8 cellular contexts compared by ENCODE assay signal in the genomic region with DNA sequence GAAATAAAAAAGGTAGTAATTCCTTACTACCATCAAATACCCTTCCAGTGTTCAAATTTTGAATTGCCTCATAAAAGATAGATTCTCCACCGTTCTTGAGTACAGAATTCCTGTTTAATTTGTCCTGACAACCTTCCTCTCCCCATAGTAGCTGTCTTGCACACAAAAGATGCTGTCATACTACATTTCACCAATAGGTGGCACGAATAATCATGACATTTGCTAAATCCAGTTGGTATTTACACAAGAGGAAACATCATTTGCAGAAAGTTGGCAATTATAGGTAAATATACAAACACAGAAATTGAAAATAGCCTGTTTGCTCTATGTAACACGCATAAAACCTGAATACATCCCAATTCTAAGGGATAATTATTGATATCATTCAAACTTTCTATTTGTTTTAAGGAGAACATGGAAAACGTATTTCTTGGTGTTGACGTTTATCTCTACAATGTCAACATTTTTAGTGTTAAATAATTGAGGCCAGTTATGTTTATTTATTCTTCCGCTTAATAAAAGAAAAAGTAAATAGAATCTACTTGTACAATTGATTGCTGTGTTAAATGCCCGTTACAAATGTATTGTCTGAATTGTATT. TPM values are rescaled to one million over a fixed set of nuclear protein-coding genes. Genes with fewer than 3 reads are reported as not detected.
DNase-seq lines count a peak whose midpoint lies in the region; ATAC-seq, FAIRE-seq and TF ChIP-seq lines count a peak whose summit lies in the region.

No MANE protein-coding gene starts in this region.

- WGBS in pancreas, 2 donors, result 8 to 11% methylated on average over 7 of the region's 7 CpGs

- H3K27ac Mint-ChIP-seq in CD4-positive, alpha-beta memory T cell, result no peak overlapping the region
- no peak overlapping the region for H3K27ac Mint-ChIP-seq in T-helper 2 cell treated with Interferon-gamma antibody and Interleukin-4, amounts not matched to agents 5 μg/mL and 100 μg/mL, for 36 hours

- H3K9me3 ChIP-seq in CD4-positive, alpha-beta memory T cell (ENCODE audit: control insufficient read depth in 1 of 2, low read length in 2 of 2), result no peaks in the 10 kb centered on the region
- H3K9me3 ChIP-seq in RWPE2 (ENCODE audit: severe bottlenecking) (no peaks in the 10 kb centered on the region), pancreas (no peaks in the 10 kb centered on the region)

- no peak overlapping the region for H3K4me3 Mint-ChIP-seq in CD4-positive, alpha-beta memory T cell
- no peak overlapping the region for H3K4me3 Mint-ChIP-seq in T-helper 2 cell treated with Interferon-gamma antibody and Interleukin-4, amounts not matched to agents 5 μg/mL and 100 μg/mL, for 36 hours

- ATAC-seq in GM18868 (IDR thresholded peaks at IDR 0.05; ENCODE audit: unreplicated experiment), result peak; percentile 74
- ATAC-seq in RWPE2 (ENCODE audit: low read depth), result peak; percentile 64; the same call in 1 of the 3 replicates
- ATAC-seq in esophagus mucosa, result peak; percentile 49
- peak; percentile 70 to 86 (median 83) for ATAC-seq in pancreas

- TF ChIP-seq CTCF in LNCAP (IDR thresholded peaks at IDR 0.05) (peak; percentile 74), RWPE2 (IDR thresholded peaks at IDR 0.05; ENCODE audit: poor library complexity, severe bottlenecking) (peak; percentile 83), pancreas (IDR thresholded peaks at IDR 0.05) (peak; percentile 52 to 75 (median 56))

- CTCF ChIA-PET in CD4-positive, alpha-beta memory T cell (lab: Charles Lee; ENCODE audit: partially characterized antibody), result interaction anchor here (0.9 to 1.7 kb wide), 5 partner anchors 9 to 350 kb away, joined by 3 to 7 read pairs (median 3); no protein-coding TSS in a partner anchor

- H3K36me3 ChIP-seq in CD4-positive, alpha-beta memory T cell (ENCODE audit: insufficient read depth, low read length), result no peaks in the 10 kb centered on the region
- H3K36me3 ChIP-seq in RWPE2 (ENCODE audit: low read depth) (no peaks in the 10 kb centered on the region), pancreas (no peaks in the 10 kb centered on the region)

- H3K4me1 Mint-ChIP-seq in CD4-positive, alpha-beta memory T cell, result no peaks in the 10 kb centered on the region
- no peaks in the 10 kb centered on the region for H3K4me1 Mint-ChIP-seq in T-helper 2 cell treated with Interferon-gamma antibody and Interleukin-4, amounts not matched to agents 5 μg/mL and 100 μg/mL, for 36 hours (ENCODE audit: low read depth)

- H3K27me3 ChIP-seq in CD4-positive, alpha-beta memory T cell (ENCODE audit: insufficient read depth, low read length), result no peaks in the 10 kb centered on the region
- H3K27me3 ChIP-seq in RWPE2 (ENCODE audit: insufficient read depth, poor library complexity, severe bottlenecking), result no peaks in the 10 kb centered on the region
- H3K27me3 ChIP-seq in pancreas, result no peaks in the 10 kb centered on the region

- peaks cover 7 to 9% of the 10 kb centered on the region in 2 donors for H3K27me3 Mint-ChIP-seq in CD4-positive, alpha-beta memory T cell
- peaks cover 7% of the 10 kb centered on the region for H3K27me3 Mint-ChIP-seq in T-helper 2 cell treated with Interferon-gamma antibody and Interleukin-4, amounts not matched to agents 5 μg/mL and 100 μg/mL, for 36 hours (ENCODE audit: low read depth)

- FAIRE-seq in pancreas (lab: Jason Lieb, UNC), result peak; percentile 43

- no peaks in the 10 kb centered on the region for H3K4me1 ChIP-seq in CD4-positive, alpha-beta memory T cell (ENCODE audit: insufficient read depth, low read length)
- H3K4me1 ChIP-seq in RWPE2 (ENCODE audit: insufficient read depth, poor library complexity, severe bottlenecking), result peaks cover 5% of the 10 kb centered on the region
- H3K4me1 ChIP-seq in pancreas, result peaks cover 7 to 16% (median 15%) of the 10 kb centered on the region in 3 donors

- DNase-seq in CD4-positive, alpha-beta memory T cell, result peak in 4 of 5 donors; percentile 16 to 38 (median 21)
- DNase-seq in RWPE2 (ENCODE audit: low spot score) (no peak), pancreas (peak in 1 of 6 donors; percentile 39), HuH-7.5 (ENCODE audit: low spot score) (no peak)
- DNase-seq in T-helper 2 cell treated with Interferon-gamma antibody and Interleukin-4, amounts not matched to agents 5 μg/mL and 100 μg/mL, for 36 hours (ENCODE audit: low spot score), result no peak

- POLR2A ChIA-PET in CD4-positive, alpha-beta memory T cell (lab: Charles Lee; ENCODE audit: partially characterized antibody), result no interaction called here

- intact Hi-C loops in CD4-positive, alpha-beta memory T cell (cut with micrococcal nuclease), result no loop called here
- intact Hi-C loops in pancreas (cut with DNase I), result no loop called here

- peaks cover 0 to 10% (median 4%) of the 10 kb centered on the region in 8 donors for H3K9me3 Mint-ChIP-seq in CD4-positive, alpha-beta memory T cell
- no peaks in the 10 kb centered on the region for H3K9me3 Mint-ChIP-seq in T-helper 2 cell treated with Interferon-gamma antibody and Interleukin-4, amounts not matched to agents 5 μg/mL and 100 μg/mL, for 36 hours

- no peak overlapping the region for H3K4me3 ChIP-seq in CD4-positive, alpha-beta memory T cell (ENCODE audit: low read length in 2 of 2)
- H3K4me3 ChIP-seq in RWPE2 (ENCODE audit: severe bottlenecking) (no peak overlapping the region), pancreas (no peak overlapping the region)

- H3K36me3 Mint-ChIP-seq in CD4-positive, alpha-beta memory T cell, result no peaks in the 10 kb centered on the region
- no peaks in the 10 kb centered on the region for H3K36me3 Mint-ChIP-seq in T-helper 2 cell treated with Interferon-gamma antibody and Interleukin-4, amounts not matched to agents 5 μg/mL and 100 μg/mL, for 36 hours (ENCODE audit: low read depth)

- H3K27ac ChIP-seq in CD4-positive, alpha-beta memory T cell (ENCODE audit: low read depth, low read length), result no peak overlapping the region
- no peak overlapping the region for H3K27ac ChIP-seq in RWPE2 (ENCODE audit: poor library complexity, severe bottlenecking)
- H3K27ac ChIP-seq in pancreas, result no peak overlapping the region

RNA-seq across cellular contexts. Expression of gene CLDN10, which starts 58.3 kb away (rescaled TPM):
- total RNA-seq in CD4-positive, alpha-beta memory T cell, result not detected
- not detected for polyA plus RNA-seq in CD4-positive, alpha-beta memory T cell
- total RNA-seq in esophagus mucosa (0.76 TPM), pancreas (100 to 1,000 TPM in 2 of 6 donors, 10 to 100 TPM in 4; 83.8 to 174 (median 96.2) TPM)
- 100 to 1,000 TPM in 1 of 2 donors, 10 to 100 TPM in 1; 96.5 to 258 TPM for polyA plus RNA-seq in pancreas

Comparison
In these comparisons a context has a peak if more than half of its experiments do, and no peak if none do; other contexts are left out.
1. DNase-seq: peak in CD4-positive, alpha-beta memory T cell (4 of 5); none in RWPE2 (single experiment), HuH-7.5 (single experiment) and T-helper 2 cell treated with Interferon-gamma antibody and Interleukin-4, amounts not matched to agents 5 μg/mL and 100 μg/mL, for 36 hours (single experiment).
2. RNA of gene CLDN10, which starts 58.3 kb away (total RNA-seq): 83.8 to 174 TPM in pancreas; 0.76 TPM in esophagus mucosa (single experiment) and not detected in CD4-positive, alpha-beta memory T cell; every median in the first group is over 10 times any median in the second.
3. Peak in every context shown above with its lines, with median percentiles within 50 percentile points of each other: ATAC-seq and CTCF ChIP-seq.